In the genomic region with DNA sequence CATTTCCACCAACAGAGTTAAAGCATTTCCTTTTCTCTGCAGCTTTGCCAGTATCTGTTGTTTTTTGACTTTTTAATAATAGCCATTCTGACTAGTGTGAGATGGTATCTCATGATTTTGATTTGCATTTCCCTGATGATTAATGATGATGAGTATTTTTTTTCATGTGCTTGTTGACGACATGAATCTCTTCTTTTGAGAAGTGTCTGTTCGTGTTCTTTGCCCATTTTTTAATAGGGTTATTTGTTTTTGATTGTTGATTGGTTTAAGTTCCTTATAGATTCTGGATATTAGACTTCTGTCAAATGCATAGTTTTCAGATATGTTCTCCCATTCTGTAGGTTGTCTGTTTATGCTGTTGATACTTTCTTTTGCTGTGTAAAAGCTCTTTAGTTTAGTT, we compare ENCODE assay signal across 8 cellular contexts. TPM values are rescaled to one million over a fixed set of nuclear protein-coding genes. Genes with fewer than 3 reads are reported as not detected.
"Had no signal": no experiment of that assay in that cellular context is flagged by ENCODE, and none has a peak within 500 bp of the region (broad histone marks: within the 10 kb centered on the region; RNA-seq: fewer than 3 reads in every experiment).

No MANE protein-coding gene starts in this region.

- H3K27ac ChIP-seq: HL-60, KMS-11 had no signal

- ATAC-seq: HepG2 had no signal

- H3K4me2 ChIP-seq: KMS-11 had no signal

- FAIRE-seq: HepG2, HTR-8/SVneo had no signal

- H3K9ac ChIP-seq: KMS-11 had no signal

- DNase-seq: IMR-90, KBM-7, KG1 had no signal

RNA-seq across cellular contexts. Expression of gene PALMD, which starts 37.9 kb away (rescaled TPM):
- polyA plus RNA-seq: IgD-negative memory B cell had no signal
